33 cellular contexts compared by ENCODE assay signal in the genomic region with DNA sequence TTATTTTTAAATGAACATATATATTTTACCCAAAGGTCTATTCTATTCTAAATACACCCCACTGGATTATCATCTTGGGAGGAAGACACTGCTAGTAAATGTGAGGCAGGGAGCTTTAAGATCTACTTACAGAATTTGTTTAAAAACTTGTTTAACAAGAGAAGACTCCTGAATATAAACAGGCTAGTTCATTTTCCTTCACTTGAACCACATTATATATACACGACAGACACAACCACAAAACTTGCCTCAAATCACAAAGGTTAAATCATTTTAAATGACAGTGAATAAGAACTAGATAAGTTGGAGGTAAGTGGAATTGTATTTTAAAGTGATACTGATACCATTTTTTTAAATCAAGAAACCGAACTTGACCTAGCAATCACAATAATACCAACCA.
"Had no signal": no experiment of that assay in that cellular context is flagged by ENCODE, and none has a peak within 500 bp of the region (broad histone marks: within the 10 kb centered on the region; RNA-seq: fewer than 3 reads in every experiment).

No MANE protein-coding gene starts in this region.

- H3K4me3 Mint-ChIP-seq: activated B cell treated with CpG ODN at 0.5 μM for 24 hours; activated CD4-positive, alpha-beta memory T cell treated with anti-CD3 and anti-CD28 coated beads, Interleukin-2, amount 10 ng/mL, durations not matched to agents 7 days and 5 days; activated CD8-positive, alpha-beta memory T cell treated with anti-CD3 and anti-CD28 coated beads, Interleukin-2, amount 10 ng/mL, durations not matched to agents 7 days and 5 days; activated naive CD4-positive, alpha-beta T cell treated with anti-CD3 and anti-CD28 coated beads, Interleukin-2, amount 10 ng/mL, durations not matched to agents 7 days and 5 days; activated naive CD8-positive, alpha-beta T cell; activated naive CD8-positive, alpha-beta T cell treated with anti-CD3 and anti-CD28 coated beads, Interleukin-2, amount 50 U/mL, for 24 hours; brain; T-helper 1 cell treated with Interleukin-12 subunit alpha and Interleukin-12 subunit beta and Interleukin-4 antibody, amounts not matched to agents 30 μg/mL and 1 μg/mL, for 36 hours; T-helper 2 cell treated with Interferon-gamma antibody and Interleukin-4, amounts not matched to agents 5 μg/mL and 100 μg/mL, for 36 hours had no signal

- H3K4me1 Mint-ChIP-seq: activated B cell treated with CpG ODN at 0.5 μM for 24 hours; activated CD4-positive, alpha-beta memory T cell treated with anti-CD3 and anti-CD28 coated beads, Interleukin-2, amount 10 ng/mL, durations not matched to agents 7 days and 5 days; activated naive CD4-positive, alpha-beta T cell treated with anti-CD3 and anti-CD28 coated beads, Interleukin-2, amount 10 ng/mL, durations not matched to agents 7 days and 5 days; activated naive CD8-positive, alpha-beta T cell treated with anti-CD3 and anti-CD28 coated beads, Interleukin-2, amount 50 U/mL, for 24 hours had no signal

- H3K27me3 ChIP-seq: MG63, Peyer's patch had no signal

- DNase-seq: activated B cell treated with CpG ODN at 0.5 μM for 24 hours; activated CD4-positive, alpha-beta memory T cell treated with anti-CD3 and anti-CD28 coated beads, Interleukin-2, amount 10 ng/mL, durations not matched to agents 7 days and 5 days; activated CD4-positive, alpha-beta T cell treated with anti-CD3 and anti-CD28 coated beads for 4 hours; activated CD4-positive, CD25-positive, alpha-beta regulatory T cell treated with anti-CD3 and anti-CD28 coated beads, Interleukin-2, amount 50 U/mL, for 72 hours; activated CD8-positive, alpha-beta memory T cell treated with anti-CD3 and anti-CD28 coated beads for 24 hours; activated CD8-positive, alpha-beta memory T cell treated with anti-CD3 and anti-CD28 coated beads, Interleukin-2, amount 10 ng/mL, durations not matched to agents 7 days and 5 days; activated CD8-positive, alpha-beta memory T cell treated with anti-CD3 and anti-CD28 coated beads, Interleukin-2, amount 50 U/mL, for 48 hours; activated effector memory CD4-positive, alpha-beta T cell treated with Interleukin-2 at 50 U/mL for 16 hours; activated naive CD4-positive, alpha-beta T cell treated with anti-CD3 and anti-CD28 coated beads, Interleukin-2, amount 10 ng/mL, durations not matched to agents 7 days and 5 days; activated naive CD8-positive, alpha-beta T cell treated with anti-CD3 and anti-CD28 coated beads, Interleukin-2, amount 50 U/mL, for 24 hours; activated T-cell treated with anti-CD3 and anti-CD28 coated beads, Interleukin-2, amount 50 U/mL, for 48 hours; anterior cingulate cortex; caudate nucleus; cerebellar nuclear complex; Kasumi-1; KG1; MG63; NCI-H1092; NCI-H1436 treated with DMSO at 0.1 percent for 48 hours; NCI-H1694 treated with DMSO at 0.1 percent for 48 hours; NCI-H2029; NCI-H510A; NCI-H526; NCI-H748 treated with DMSO at 0.1 percent for 48 hours; NK-92 treated with Interleukin-12 subunit alpha and Interleukin-12 subunit beta, amount 100 ng/mL, for 24 hours; PC-3; Peyer's patch; RPMI8226; SIG-M5 had no signal

- H3K36me3 Mint-ChIP-seq: activated naive CD4-positive, alpha-beta T cell treated with anti-CD3 and anti-CD28 coated beads, Interleukin-2, amount 10 ng/mL, durations not matched to agents 7 days and 5 days had no signal

- H3K27ac Mint-ChIP-seq: activated B cell treated with CpG ODN at 0.5 μM for 24 hours; activated CD4-positive, alpha-beta memory T cell treated with anti-CD3 and anti-CD28 coated beads, Interleukin-2, amount 10 ng/mL, durations not matched to agents 7 days and 5 days; activated CD8-positive, alpha-beta memory T cell treated with anti-CD3 and anti-CD28 coated beads, Interleukin-2, amount 10 ng/mL, durations not matched to agents 7 days and 5 days; activated naive CD4-positive, alpha-beta T cell treated with anti-CD3 and anti-CD28 coated beads, Interleukin-2, amount 10 ng/mL, durations not matched to agents 7 days and 5 days; activated naive CD8-positive, alpha-beta T cell; activated naive CD8-positive, alpha-beta T cell treated with anti-CD3 and anti-CD28 coated beads, Interleukin-2, amount 50 U/mL, for 24 hours; T-helper 1 cell treated with Interleukin-12 subunit alpha and Interleukin-12 subunit beta and Interleukin-4 antibody, amounts not matched to agents 30 μg/mL and 1 μg/mL, for 36 hours; T-helper 2 cell treated with Interferon-gamma antibody and Interleukin-4, amounts not matched to agents 5 μg/mL and 100 μg/mL, for 36 hours had no signal

- H3K4me3 ChIP-seq: MG63, Peyer's patch had no signal

- H3K9me3 ChIP-seq: MG63, Peyer's patch had no signal

- ATAC-seq: activated CD8-positive, alpha-beta memory T cell treated with anti-CD3 and anti-CD28 coated beads, Interleukin-2, amount 10 ng/mL, durations not matched to agents 7 days and 5 days; activated naive CD8-positive, alpha-beta T cell treated with anti-CD3 and anti-CD28 coated beads, Interleukin-2, amount 50 U/mL, for 24 hours; PC-3 had no signal

- H3K4me1 ChIP-seq: Peyer's patch had no signal

- H3K9me3 Mint-ChIP-seq: activated B cell treated with CpG ODN at 0.5 μM for 24 hours; activated CD4-positive, alpha-beta memory T cell treated with anti-CD3 and anti-CD28 coated beads, Interleukin-2, amount 10 ng/mL, durations not matched to agents 7 days and 5 days; activated naive CD4-positive, alpha-beta T cell treated with anti-CD3 and anti-CD28 coated beads, Interleukin-2, amount 10 ng/mL, durations not matched to agents 7 days and 5 days; activated naive CD8-positive, alpha-beta T cell treated with anti-CD3 and anti-CD28 coated beads, Interleukin-2, amount 50 U/mL, for 24 hours; brain; T-helper 1 cell treated with Interleukin-12 subunit alpha and Interleukin-12 subunit beta and Interleukin-4 antibody, amounts not matched to agents 30 μg/mL and 1 μg/mL, for 36 hours; T-helper 2 cell treated with Interferon-gamma antibody and Interleukin-4, amounts not matched to agents 5 μg/mL and 100 μg/mL, for 36 hours had no signal

- H3K36me3 ChIP-seq: Peyer's patch had no signal

- H3K27ac ChIP-seq: Peyer's patch had no signal
